Comparison of ENCODE assay signal across 8 cellular contexts in genomic region chr14:66403183-66403582, GRCh38.
DNase-seq lines count a peak whose midpoint lies in the region; ATAC-seq, FAIRE-seq and TF ChIP-seq lines count a peak whose summit lies in the region.

No MANE protein-coding gene starts in this region.

- no peaks in the 10 kb centered on the region for H3K9me3 ChIP-seq in endothelial cell of umbilical vein (replicated peaks; ENCODE audit: control insufficient read depth, insufficient read depth, low read length)
- no peaks in the 10 kb centered on the region for H3K9me3 ChIP-seq in psoas muscle
- H3K9me3 ChIP-seq in gastroesophageal sphincter, result no peaks in the 10 kb centered on the region

- H3K4me3 Mint-ChIP-seq in CD14-positive monocyte, result no peak overlapping the region

- DNase-seq in CMK (ENCODE audit: low read depth) (peak; percentile 37), NCI-H69 (lab: John Stamatoyannopoulos, UW) (peak; percentile 36), endothelial cell of umbilical vein (ENCODE audit: low read depth, low spot score) (peak; percentile 27), psoas muscle (no peak), CD14-positive monocyte (ENCODE audit: low spot score) (no peak)

- H3K9me1 ChIP-seq in endothelial cell of umbilical vein (replicated peaks; ENCODE audit: control insufficient read depth, extremely low read depth, insufficient read depth, low read length), result no peaks in the 10 kb centered on the region

- TF ChIP-seq POLR2A in endothelial cell of umbilical vein (IDR thresholded peaks at IDR 0.05; ENCODE audit: low read depth, low read length) (no peak), gastroesophageal sphincter (IDR thresholded peaks at IDR 0.05) (no peak)

- WGBS in psoas muscle, 3 donors, result 23 to 32% (median 25%) methylated on average over 5 of the region's 5 CpGs
- WGBS in gastroesophageal sphincter (ENCODE audit: low coverage in 1 of 2), 2 donors, result 13 to 31% methylated on average over 5 of the region's 5 CpGs

- no peaks in the 10 kb centered on the region for H3K27me3 ChIP-seq in endothelial cell of umbilical vein (ENCODE audit: control insufficient read depth in 2 of 2, insufficient read depth in 2 of 2, low read length in 2 of 2)
- no peaks in the 10 kb centered on the region for H3K27me3 ChIP-seq in psoas muscle (ENCODE audit: insufficient read depth in 3 of 3, low read length in 2 of 3)
- H3K27me3 ChIP-seq in gastroesophageal sphincter, result no peaks in the 10 kb centered on the region

- ATAC-seq in GM21723 (IDR thresholded peaks at IDR 0.05; ENCODE audit: unreplicated experiment), result peak; percentile 60
- peak in 2 of 4 donors; percentile 64 to 74 for ATAC-seq in psoas muscle
- ATAC-seq in GM21529 (IDR thresholded peaks at IDR 0.05; ENCODE audit: unreplicated experiment), result no peak
- ATAC-seq in gastroesophageal sphincter, result no peak

- intact Hi-C loops in endothelial cell of umbilical vein (cut with micrococcal nuclease), result loop anchor here (1.0 kb wide), 1 partner anchor 44 kb away; no protein-coding TSS in a partner anchor
- intact Hi-C loops in psoas muscle (cut with DNase I), result loop anchor here in 1 of 2 donors (2.0 kb wide), 1 partner anchor 42 kb away; no protein-coding TSS in a partner anchor
- intact Hi-C loops in CD14-positive monocyte (cut with micrococcal nuclease), result no loop called here

- no peaks in the 10 kb centered on the region for H3K36me3 Mint-ChIP-seq in CD14-positive monocyte

- peaks cover 0 to 1% (median 0%) of the 10 kb centered on the region in 3 donors for H3K27me3 Mint-ChIP-seq in CD14-positive monocyte (ENCODE audit: low read depth in 3 of 3)

- no peak overlapping the region for H3K27ac ChIP-seq in endothelial cell of umbilical vein (ENCODE audit: insufficient read depth, low read depth, low read length)
- H3K27ac ChIP-seq in psoas muscle, result no peak overlapping the region
- H3K27ac ChIP-seq in gastroesophageal sphincter, result no peak overlapping the region

- peak; percentile 9 to 31 for TF ChIP-seq CTCF in endothelial cell of umbilical vein (IDR thresholded peaks at IDR 0.05; ENCODE audit: extremely low read depth in 1 of 2, insufficient read depth in 1 of 2, low read depth in 1 of 2, low read length in 2 of 2)
- TF ChIP-seq CTCF in psoas muscle (IDR thresholded peaks at IDR 0.05), result peak; percentile 35
- TF ChIP-seq CTCF in CD14-positive monocyte (IDR thresholded peaks at IDR 0.05), result no peak
- peak in 2 of 4 experiments; percentile 21 to 31 for TF ChIP-seq CTCF in gastroesophageal sphincter (IDR thresholded peaks at IDR 0.05)

- H3K4me1 Mint-ChIP-seq in CD14-positive monocyte, result no peaks in the 10 kb centered on the region

- H3K36me3 ChIP-seq in endothelial cell of umbilical vein (ENCODE audit: control insufficient read depth in 2 of 2, extremely low read depth in 1 of 2, insufficient read depth in 2 of 2, low read length in 2 of 2) (no peaks in the 10 kb centered on the region), psoas muscle (ENCODE audit: insufficient read depth in 1 of 2, low read depth in 1 of 2) (no peaks in the 10 kb centered on the region), gastroesophageal sphincter (no peaks in the 10 kb centered on the region)

- H3K27ac Mint-ChIP-seq in CD14-positive monocyte, result no peak overlapping the region

- H3K9ac ChIP-seq in endothelial cell of umbilical vein (replicated peaks; ENCODE audit: extremely low read depth, insufficient read depth, low read length), result no peak overlapping the region

- POLR2A ChIA-PET in endothelial cell of umbilical vein (lab: Charles Lee), result no interaction called here

- CTCF ChIA-PET in endothelial cell of umbilical vein (lab: Charles Lee), result interaction anchor here (0.9 to 5.6 kb wide), 17 partner anchors 9 to 1239 kb away, joined by 3 to 104 read pairs (median 6); no protein-coding TSS in a partner anchor

- H2AFZ ChIP-seq in endothelial cell of umbilical vein (ENCODE audit: low read depth, low read length), result peak overlapping the region; percentile 19

- dilution Hi-C loops in endothelial cell of umbilical vein (cut with MboI; ENCODE audit: extremely low pct_ligation_motif_present, low sequenced_read_pairs), result no loop called here

- no peak for TF ChIP-seq EP300 in gastroesophageal sphincter (IDR thresholded peaks at IDR 0.05)

- H4K20me1 ChIP-seq in endothelial cell of umbilical vein (replicated peaks; ENCODE audit: control insufficient read depth, extremely low read depth, insufficient read depth, low read length), result no peaks in the 10 kb centered on the region

- H3K4me2 ChIP-seq in endothelial cell of umbilical vein (ENCODE audit: insufficient read depth, low read length), result peak overlapping the region; percentile 61

- FAIRE-seq in endothelial cell of umbilical vein (lab: Jason Lieb, UNC), result peak; percentile 48

- no peaks in the 10 kb centered on the region for H3K79me2 ChIP-seq in endothelial cell of umbilical vein (ENCODE audit: control insufficient read depth, insufficient read depth, low read length)

- H3K9me3 Mint-ChIP-seq in CD14-positive monocyte, result no peaks in the 10 kb centered on the region

- H3K4me3 ChIP-seq in endothelial cell of umbilical vein (replicated peaks in 1 of 3; ENCODE audit: insufficient read depth in 1 of 3, low read depth in 1 of 3, low read length in 3 of 3), result no peak overlapping the region
- no peak overlapping the region for H3K4me3 ChIP-seq in psoas muscle
- no peak overlapping the region for H3K4me3 ChIP-seq in gastroesophageal sphincter

- peaks cover 11% of the 10 kb centered on the region for H3K4me1 ChIP-seq in endothelial cell of umbilical vein (ENCODE audit: control insufficient read depth, extremely low read depth, insufficient read depth, low read length)
- no peaks in the 10 kb centered on the region for H3K4me1 ChIP-seq in psoas muscle
- no peaks in the 10 kb centered on the region for H3K4me1 ChIP-seq in gastroesophageal sphincter

- no TSS peak for BruUV-seq in endothelial cell of umbilical vein (replicated peaks; lab: Mats Ljungman, UMichigan)

TF ChIP-seq in endothelial cell of umbilical vein, 7 proteins besides CTCF, POLR2A, EP300 and RAD21:
- TF ChIP-seq MYC (IDR thresholded peaks at IDR 0.05; ENCODE audit: low read depth, low read length) (no peak), GATA2 (IDR thresholded peaks at IDR 0.05; ENCODE audit: insufficient read depth, insufficient read length, low read depth, low read length) (no peak), POLR2AphosphoS5 (IDR thresholded peaks at IDR 0.05; ENCODE audit: insufficient read depth, low read depth, low read length) (no peak), MAX (IDR thresholded peaks at IDR 0.05; ENCODE audit: insufficient read depth, insufficient read length) (no peak), JUN (IDR thresholded peaks at IDR 0.05; ENCODE audit: borderline replicate concordance, insufficient read depth, insufficient read length, low read depth) (no peak), EZH2 (IDR thresholded peaks at IDR 0.05; ENCODE audit: borderline replicate concordance, low read depth, low read length, severe bottlenecking) (no peak), FOS (IDR thresholded peaks at IDR 0.05; ENCODE audit: borderline replicate concordance, insufficient read depth, low read length) (no peak)
TF ChIP-seq in endothelial cell of umbilical vein: peak in this region for 0.

Comparison
In these comparisons a context has a peak if more than half of its experiments do, and no peak if none do; other contexts are left out.
1. DNase-seq: peak in CMK (single experiment), NCI-H69 (single experiment) and endothelial cell of umbilical vein (single experiment); none in psoas muscle (0 of 2) and CD14-positive monocyte (single experiment).